ENCODE assay signal across 11 cellular contexts in the genomic region with DNA sequence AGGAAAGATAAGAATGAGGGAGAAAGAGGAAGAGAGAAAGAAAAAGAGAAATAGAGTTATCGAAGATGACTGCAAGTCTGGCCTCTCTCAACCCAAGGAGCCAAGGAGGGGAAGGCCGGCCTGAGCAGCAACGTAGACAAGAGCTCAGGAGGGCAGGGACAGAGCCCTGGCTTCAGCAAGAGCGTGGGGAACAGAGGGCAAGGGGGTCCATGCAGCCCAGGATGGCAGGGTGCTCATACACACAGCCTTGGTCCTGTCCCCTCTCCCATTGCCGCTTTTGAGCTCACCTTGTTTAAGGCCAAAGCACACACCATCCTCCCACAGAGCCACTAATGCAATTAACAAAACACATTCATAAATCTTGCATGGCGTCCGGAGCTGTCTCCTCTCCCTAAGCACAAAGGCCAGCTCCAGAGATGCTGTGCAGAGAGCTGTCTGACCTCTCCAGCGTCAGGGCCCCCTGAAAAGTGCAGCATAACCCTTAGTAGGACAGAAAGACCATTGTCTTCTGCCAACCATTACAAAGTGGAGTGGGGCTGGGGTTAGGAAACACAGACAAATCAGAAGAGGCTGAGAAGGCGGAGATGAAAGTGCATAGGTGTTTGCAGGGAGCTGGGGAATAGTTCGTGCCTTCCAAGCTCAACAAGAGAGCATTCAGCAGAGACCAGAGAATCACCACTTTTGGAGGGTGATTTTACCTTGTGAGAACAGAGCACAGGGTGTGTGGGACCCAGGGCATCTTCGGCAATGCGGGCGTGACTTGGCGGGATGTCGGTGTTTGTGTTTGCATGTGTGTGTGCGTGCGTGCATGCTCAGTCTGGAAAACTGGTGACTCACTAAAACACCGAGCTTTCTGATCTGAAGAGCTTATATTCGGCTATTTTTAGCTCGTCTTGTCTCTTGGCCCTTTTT. TPM values are rescaled to one million over a fixed set of nuclear protein-coding genes. Genes with fewer than 3 reads are reported as not detected.
DNase-seq lines count a peak whose midpoint lies in the region; ATAC-seq and TF ChIP-seq lines count a peak whose summit lies in the region.
"Had no signal": no experiment of that assay in that cellular context is flagged by ENCODE, and none has a peak within 500 bp of the region (broad histone marks: within the 10 kb centered on the region; RNA-seq: fewer than 3 reads in every experiment).

No MANE protein-coding gene starts in this region.

- peaks cover 16 to 18% (median 17%) of the 10 kb centered on the region in 3 donors for H3K4me1 Mint-ChIP-seq in T-cell

- H3F3A ChIP-seq in GM23248 (ENCODE audit: insufficient read depth) (peaks cover 12% of the 10 kb centered on the region; the same call in 1 of the 2 replicates), smooth muscle cell (ENCODE audit: low read depth) (peaks cover 31% of the 10 kb centered on the region)

- no peak for TF ChIP-seq CTCF in fibroblast of pulmonary artery (IDR thresholded peaks at IDR 0.05; ENCODE audit: low read length, missing control alignments)
- TF ChIP-seq CTCF in smooth muscle cell (IDR thresholded peaks at IDR 0.05; ENCODE audit: borderline replicate concordance, insufficient read depth, poor library complexity, severe bottlenecking) = no peak
- no peak for TF ChIP-seq CTCF in ascending aorta (IDR thresholded peaks at IDR 0.05)

- DNase-seq in GM23248 (peak; percentile 28), T-cell (no peak), fibroblast of pulmonary artery (ENCODE audit: low read depth) (peak; percentile 56), smooth muscle cell (lab: John Stamatoyannopoulos, UW; ENCODE audit: unreplicated experiment) (peak; percentile 54), ascending aorta (ENCODE audit: low spot score in 2 of 2) (no peak)
- DNase-seq: NCI-H226, T-helper 9 cell had no signal

- H3K27me3 Mint-ChIP-seq in T-cell = no peaks in the 10 kb centered on the region

- no peaks in the 10 kb centered on the region for H3K36me3 Mint-ChIP-seq in T-cell

- CTCF ChIA-PET in T-cell (lab: Charles Lee) = interaction anchor here (1.3 kb wide), 2 partner anchors 10 kb away, joined by 5 to 6 read pairs; no protein-coding TSS in a partner anchor

- H4K20me1 ChIP-seq in GM23248 (ENCODE audit: insufficient read depth) (no peaks in the 10 kb centered on the region), smooth muscle cell (ENCODE audit: low read depth) (no peaks in the 10 kb centered on the region)

- in situ Hi-C loops in GM23248 (cut with MboI) = loop anchor here (10.0 kb wide), 1 partner anchor 116 kb away; no protein-coding TSS in a partner anchor

- H3K27me3 ChIP-seq in GM23248 (replicated peaks; ENCODE audit: insufficient read depth) (no peaks in the 10 kb centered on the region), smooth muscle cell (ENCODE audit: low read depth) (no peaks in the 10 kb centered on the region), ascending aorta (no peaks in the 10 kb centered on the region)
- H3K27me3 ChIP-seq: pancreas had no signal

- H3K4me1 ChIP-seq in GM23248 (ENCODE audit: insufficient read depth) (peaks cover 6% of the 10 kb centered on the region; the same call in 1 of the 2 replicates), smooth muscle cell (ENCODE audit: low read depth) (peaks cover 43% of the 10 kb centered on the region), ascending aorta (peaks cover 7 to 22% of the 10 kb centered on the region in 2 donors)

- H3K27ac ChIP-seq in GM23248 = no peak overlapping the region
- peak overlapping the region; percentile 100 for H3K27ac ChIP-seq in smooth muscle cell (ENCODE audit: low read depth)
- H3K27ac ChIP-seq in ascending aorta = no peak overlapping the region
- H3K27ac ChIP-seq: pancreas had no signal

- H3K4me3 ChIP-seq in GM23248 (no peak overlapping the region), fibroblast of pulmonary artery (replicated peaks; ENCODE audit: low read depth, low read length) (no peak overlapping the region), smooth muscle cell (no peak overlapping the region), ascending aorta (no peak overlapping the region)
- H3K4me3 ChIP-seq: pancreas had no signal

- H3K79me2 ChIP-seq in GM23248 (ENCODE audit: insufficient read depth) (no peaks in the 10 kb centered on the region), smooth muscle cell (ENCODE audit: low read depth) (no peaks in the 10 kb centered on the region)

- POLR2A ChIA-PET in T-cell (lab: Charles Lee) = no interaction called here

- no peak overlapping the region for H2AFZ ChIP-seq in GM23248
- no peak overlapping the region for H2AFZ ChIP-seq in smooth muscle cell (ENCODE audit: low read depth)

- H3K9me2 ChIP-seq in GM23248 (ENCODE audit: insufficient read depth) = no peaks in the 10 kb centered on the region

- ATAC-seq in T-cell (replicated peaks in 1 of 4) = no peak
- no peak for ATAC-seq in HG03439 (IDR thresholded peaks at IDR 0.05; ENCODE audit: unreplicated experiment)
- no peak for ATAC-seq in GM21367 (IDR thresholded peaks at IDR 0.05; ENCODE audit: unreplicated experiment)
- ATAC-seq in GM21786 (IDR thresholded peaks at IDR 0.05; ENCODE audit: unreplicated experiment) = no peak
- ATAC-seq: pancreas had no signal

- no peak overlapping the region for H3K4me2 ChIP-seq in GM23248 (ENCODE audit: unreplicated experiment)
- peak overlapping the region; percentile 68 for H3K4me2 ChIP-seq in smooth muscle cell

- H3K9ac ChIP-seq in GM23248 (no peak overlapping the region), smooth muscle cell (ENCODE audit: low read depth) (peak overlapping the region; percentile 98)

- WGBS in GM23248 (ENCODE audit: low coverage in 1 of 2, low lambda C conversion rate in 2 of 2, missing lambda C conversion rate in 2 of 2), 2 experiments = 78 to 83% methylated on average over 20 of the region's 20 CpGs
- 25% methylated on average over 20 of the region's 20 CpGs for WGBS in smooth muscle cell (ENCODE audit: low lambda C conversion rate)

- no peaks in the 10 kb centered on the region for H3K36me3 ChIP-seq in GM23248 (ENCODE audit: low read depth)
- H3K36me3 ChIP-seq in smooth muscle cell (ENCODE audit: low read depth) = no peaks in the 10 kb centered on the region
- H3K36me3 ChIP-seq in ascending aorta = no peaks in the 10 kb centered on the region
- H3K36me3 ChIP-seq: pancreas had no signal

- H3K9me3 ChIP-seq in GM23248 (ENCODE audit: low read depth) = no peaks in the 10 kb centered on the region
- H3K9me3 ChIP-seq in smooth muscle cell (replicated peaks; ENCODE audit: low read depth) = no peaks in the 10 kb centered on the region
- no peaks in the 10 kb centered on the region for H3K9me3 ChIP-seq in ascending aorta
- H3K9me3 ChIP-seq: pancreas had no signal

- no peaks in the 10 kb centered on the region for H3K9me3 Mint-ChIP-seq in T-cell

- H3K4me3 Mint-ChIP-seq in T-cell = no peak overlapping the region

- peak overlapping the region; percentile 3 to 56 for H3K27ac Mint-ChIP-seq in T-cell

- intact Hi-C loops in ascending aorta (cut with DNase I) = no loop called here

RNA-seq across cellular contexts. Expression of gene JAM3, which starts 28.2 kb away (rescaled TPM):
- total RNA-seq in GM23248 (2014; rRNA removed; shearing (Covaris generic)) = 63.7 and 65.1 TPM in 2 replicates
- polyA plus RNA-seq in GM23248 (2016; fragmentation: Nextera tagmentation; extraction: Ambion mirVana) = 46.2 and 48.2 TPM in 2 replicates
- total RNA-seq in T-cell = 10 to 100 TPM in 1 of 5 donors, 1 to 10 TPM in 4; 6.6 to 10.7 (median 8.2) TPM
- total RNA-seq in smooth muscle cell = 75.5 and 91.7 TPM in 2 replicates
- polyA plus RNA-seq in smooth muscle cell = 59.3 and 82.9 TPM in 2 replicates
- 59.8 TPM for total RNA-seq in ascending aorta

Comparison
In these comparisons a context has a peak if more than half of its experiments do, and no peak if none do; other contexts are left out.
1. DNase-seq: peak in GM23248 (single experiment), fibroblast of pulmonary artery (single experiment) and smooth muscle cell (single experiment); none in T-cell (0 of 34) and ascending aorta (0 of 2).